In the genomic region with DNA sequence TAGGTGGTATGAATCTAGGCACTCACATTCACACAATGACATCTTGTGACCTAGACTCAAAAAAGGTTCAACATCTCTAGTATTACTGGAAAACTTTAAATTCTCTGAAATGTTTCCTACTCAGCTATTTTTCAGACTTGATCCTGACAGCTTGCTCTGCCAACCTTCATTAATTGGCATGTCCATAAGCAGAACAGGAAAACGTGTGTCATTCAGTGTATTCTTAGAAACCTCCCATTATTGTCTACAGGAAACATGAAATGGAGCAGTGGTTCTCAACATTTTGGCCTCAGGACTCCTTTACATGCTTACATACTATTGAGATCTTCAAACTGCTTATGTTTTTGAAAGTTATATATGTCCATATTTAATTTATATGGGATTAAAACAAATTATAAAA, we compare ENCODE assay signal across 24 cellular contexts.
"Had no signal": no experiment of that assay in that cellular context is flagged by ENCODE, and none has a peak within 500 bp of the region (broad histone marks: within the 10 kb centered on the region; RNA-seq: fewer than 3 reads in every experiment).

No MANE protein-coding gene starts in this region.

- H3K9me3 ChIP-seq: gastroesophageal sphincter, heart right ventricle, neutrophil, sigmoid colon, spleen, testis had no signal

- H3K4me3 ChIP-seq: gastroesophageal sphincter, heart right ventricle, sigmoid colon, spleen, testis had no signal

- H3K36me3 Mint-ChIP-seq: activated naive CD8-positive, alpha-beta T cell treated with anti-CD3 and anti-CD28 coated beads, Interleukin-2, amount 10 ng/mL, durations not matched to agents 7 days and 5 days; immature natural killer cell; natural killer cell; stimulated activated memory B cell treated with anti-CD40 and anti-IgM and Interleukin-4, amounts not matched to agents 10 μg/mL and 1 μg/mL and 100 μg/mL, for 72 hours; T-cell; type B pancreatic cell had no signal

- H3K4me3 Mint-ChIP-seq: activated CD8-positive, alpha-beta T cell treated with anti-CD3 and anti-CD28 coated beads, Interleukin-2, amount 10 ng/mL, durations not matched to agents 7 days and 5 days; activated naive CD8-positive, alpha-beta T cell treated with anti-CD3 and anti-CD28 coated beads, Interleukin-2, amount 10 ng/mL, durations not matched to agents 7 days and 5 days; activated T-cell treated with anti-CD3 and anti-CD28 coated beads, Interleukin-2, amount 50 U/mL, for 24 hours; immature natural killer cell; natural killer cell; stimulated activated memory B cell treated with anti-CD40 and anti-IgM and Interleukin-4, amounts not matched to agents 10 μg/mL and 1 μg/mL and 100 μg/mL, for 72 hours; T-cell; type B pancreatic cell had no signal

- H3K79me2 ChIP-seq: parathyroid adenoma had no signal

- ATAC-seq: activated CD8-positive, alpha-beta T cell treated with anti-CD3 and anti-CD28 coated beads, Interleukin-2, amount 10 ng/mL, durations not matched to agents 7 days and 5 days; esophagus mucosa; gastroesophageal sphincter; natural killer cell; stimulated activated memory B cell treated with anti-CD40 and anti-IgM and Interleukin-4, amounts not matched to agents 10 μg/mL and 1 μg/mL and 100 μg/mL, for 72 hours; T-cell had no signal

- H3K36me3 ChIP-seq: gastroesophageal sphincter, heart right ventricle, neutrophil, sigmoid colon, spleen had no signal

- H3K27me3 Mint-ChIP-seq: activated naive CD8-positive, alpha-beta T cell treated with anti-CD3 and anti-CD28 coated beads, Interleukin-2, amount 10 ng/mL, durations not matched to agents 7 days and 5 days; activated T-cell treated with anti-CD3 and anti-CD28 coated beads, Interleukin-2, amount 50 U/mL, for 24 hours; stimulated activated memory B cell treated with anti-CD40 and anti-IgM and Interleukin-4, amounts not matched to agents 10 μg/mL and 1 μg/mL and 100 μg/mL, for 72 hours; T-cell had no signal

- H3K4me1 Mint-ChIP-seq: activated naive CD8-positive, alpha-beta T cell treated with anti-CD3 and anti-CD28 coated beads, Interleukin-2, amount 10 ng/mL, durations not matched to agents 7 days and 5 days; immature natural killer cell; natural killer cell; stimulated activated memory B cell treated with anti-CD40 and anti-IgM and Interleukin-4, amounts not matched to agents 10 μg/mL and 1 μg/mL and 100 μg/mL, for 72 hours; T-cell had no signal

- H3K27ac Mint-ChIP-seq: activated CD8-positive, alpha-beta T cell treated with anti-CD3 and anti-CD28 coated beads, Interleukin-2, amount 10 ng/mL, durations not matched to agents 7 days and 5 days; activated naive CD8-positive, alpha-beta T cell treated with anti-CD3 and anti-CD28 coated beads, Interleukin-2, amount 10 ng/mL, durations not matched to agents 7 days and 5 days; activated T-cell treated with anti-CD3 and anti-CD28 coated beads, Interleukin-2, amount 50 U/mL, for 24 hours; activated T-helper 2 cell treated with anti-CD3 and anti-CD28 coated beads, Interferon-gamma antibody, Interleukin-2, Interleukin-4, amounts not matched to agents 10 μg/mL and 5 μg/mL and 100 μg/mL, durations not matched to agents 14 hours and 24 hours and 36 hours; immature natural killer cell; natural killer cell; stimulated activated memory B cell treated with anti-CD40 and anti-IgM and Interleukin-4, amounts not matched to agents 10 μg/mL and 1 μg/mL and 100 μg/mL, for 72 hours; T-cell; type B pancreatic cell had no signal

- H2AFZ ChIP-seq: parathyroid adenoma had no signal

- H3K4me1 ChIP-seq: parathyroid adenoma, spleen, testis had no signal

- H3K9me3 Mint-ChIP-seq: activated naive CD8-positive, alpha-beta T cell treated with anti-CD3 and anti-CD28 coated beads, Interleukin-2, amount 10 ng/mL, durations not matched to agents 7 days and 5 days; activated T-cell treated with anti-CD3 and anti-CD28 coated beads, Interleukin-2, amount 50 U/mL, for 24 hours; stimulated activated memory B cell treated with anti-CD40 and anti-IgM and Interleukin-4, amounts not matched to agents 10 μg/mL and 1 μg/mL and 100 μg/mL, for 72 hours; type B pancreatic cell had no signal

- H3K27ac ChIP-seq: gastroesophageal sphincter, heart right ventricle, neutrophil, parathyroid adenoma, sigmoid colon, spleen, testis had no signal

- H3K27me3 ChIP-seq: gastroesophageal sphincter, heart right ventricle, neutrophil, sigmoid colon, spleen, testis had no signal

- H3K9ac ChIP-seq: parathyroid adenoma had no signal

- DNase-seq: activated CD4-positive, alpha-beta T cell treated with anti-CD3 and anti-CD28 coated beads for 48 hours; activated CD4-positive, CD25-positive, alpha-beta regulatory T cell; activated CD8-positive, alpha-beta T cell treated with anti-CD3 and anti-CD28 coated beads, Interleukin-2, amount 10 ng/mL, durations not matched to agents 7 days and 5 days; activated naive CD4-positive, alpha-beta T cell treated with Interleukin-2 at 50 U/mL for 16 hours; activated naive CD8-positive, alpha-beta T cell treated with anti-CD3 and anti-CD28 coated beads, Interleukin-2, amount 10 ng/mL, durations not matched to agents 7 days and 5 days; activated T-cell treated with anti-CD3 and anti-CD28 coated beads, Interleukin-2, amount 50 U/mL, for 24 hours; amygdala; caudate nucleus; heart right ventricle; immature natural killer cell; mesendoderm; natural killer cell; sigmoid colon; spleen; stimulated activated CD4-positive, alpha-beta T cell treated with anti-CD3 and anti-CD28 coated beads, Interleukin-4, amount 100 ng/mL, for 4 hours; T-cell; testis had no signal
